In the genomic region with DNA sequence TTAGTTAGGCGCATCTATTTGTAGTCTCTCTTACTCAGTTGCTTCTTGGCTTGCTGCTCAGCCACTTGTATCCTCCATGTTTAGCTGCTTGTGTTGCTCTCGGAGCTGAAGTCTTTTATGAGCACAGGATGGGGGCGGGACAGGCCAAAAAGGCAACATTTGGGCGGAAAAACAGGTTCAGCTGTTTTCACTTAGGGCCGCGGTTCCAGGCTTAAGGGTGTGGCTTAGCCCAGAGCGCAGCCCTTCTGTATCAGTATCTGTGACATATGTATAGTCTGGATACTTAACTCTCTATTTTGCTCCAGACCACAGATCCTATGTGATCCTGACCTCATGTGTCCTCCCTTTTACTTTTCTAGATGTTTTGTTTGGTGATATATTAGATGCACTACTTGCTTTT, we compare ENCODE assay signal across 2 cellular contexts.
TF ChIP-seq lines count a peak whose summit lies in the region.

No MANE protein-coding gene starts in this region.

TF ChIP-seq in GM23338, 12 proteins besides CTCF, POLR2A, EP300 and RAD21 (continues in another document):
- no peak for TF ChIP-seq EZH2 (IDR thresholded peaks at IDR 0.05; ENCODE audit: low read depth, unreplicated experiment)
- TF ChIP-seq ZNF331 (CRISPR knock-in tag; IDR thresholded peaks at IDR 0.05; ENCODE audit: low read depth), result no peak
- TF ChIP-seq, protein P1, sequence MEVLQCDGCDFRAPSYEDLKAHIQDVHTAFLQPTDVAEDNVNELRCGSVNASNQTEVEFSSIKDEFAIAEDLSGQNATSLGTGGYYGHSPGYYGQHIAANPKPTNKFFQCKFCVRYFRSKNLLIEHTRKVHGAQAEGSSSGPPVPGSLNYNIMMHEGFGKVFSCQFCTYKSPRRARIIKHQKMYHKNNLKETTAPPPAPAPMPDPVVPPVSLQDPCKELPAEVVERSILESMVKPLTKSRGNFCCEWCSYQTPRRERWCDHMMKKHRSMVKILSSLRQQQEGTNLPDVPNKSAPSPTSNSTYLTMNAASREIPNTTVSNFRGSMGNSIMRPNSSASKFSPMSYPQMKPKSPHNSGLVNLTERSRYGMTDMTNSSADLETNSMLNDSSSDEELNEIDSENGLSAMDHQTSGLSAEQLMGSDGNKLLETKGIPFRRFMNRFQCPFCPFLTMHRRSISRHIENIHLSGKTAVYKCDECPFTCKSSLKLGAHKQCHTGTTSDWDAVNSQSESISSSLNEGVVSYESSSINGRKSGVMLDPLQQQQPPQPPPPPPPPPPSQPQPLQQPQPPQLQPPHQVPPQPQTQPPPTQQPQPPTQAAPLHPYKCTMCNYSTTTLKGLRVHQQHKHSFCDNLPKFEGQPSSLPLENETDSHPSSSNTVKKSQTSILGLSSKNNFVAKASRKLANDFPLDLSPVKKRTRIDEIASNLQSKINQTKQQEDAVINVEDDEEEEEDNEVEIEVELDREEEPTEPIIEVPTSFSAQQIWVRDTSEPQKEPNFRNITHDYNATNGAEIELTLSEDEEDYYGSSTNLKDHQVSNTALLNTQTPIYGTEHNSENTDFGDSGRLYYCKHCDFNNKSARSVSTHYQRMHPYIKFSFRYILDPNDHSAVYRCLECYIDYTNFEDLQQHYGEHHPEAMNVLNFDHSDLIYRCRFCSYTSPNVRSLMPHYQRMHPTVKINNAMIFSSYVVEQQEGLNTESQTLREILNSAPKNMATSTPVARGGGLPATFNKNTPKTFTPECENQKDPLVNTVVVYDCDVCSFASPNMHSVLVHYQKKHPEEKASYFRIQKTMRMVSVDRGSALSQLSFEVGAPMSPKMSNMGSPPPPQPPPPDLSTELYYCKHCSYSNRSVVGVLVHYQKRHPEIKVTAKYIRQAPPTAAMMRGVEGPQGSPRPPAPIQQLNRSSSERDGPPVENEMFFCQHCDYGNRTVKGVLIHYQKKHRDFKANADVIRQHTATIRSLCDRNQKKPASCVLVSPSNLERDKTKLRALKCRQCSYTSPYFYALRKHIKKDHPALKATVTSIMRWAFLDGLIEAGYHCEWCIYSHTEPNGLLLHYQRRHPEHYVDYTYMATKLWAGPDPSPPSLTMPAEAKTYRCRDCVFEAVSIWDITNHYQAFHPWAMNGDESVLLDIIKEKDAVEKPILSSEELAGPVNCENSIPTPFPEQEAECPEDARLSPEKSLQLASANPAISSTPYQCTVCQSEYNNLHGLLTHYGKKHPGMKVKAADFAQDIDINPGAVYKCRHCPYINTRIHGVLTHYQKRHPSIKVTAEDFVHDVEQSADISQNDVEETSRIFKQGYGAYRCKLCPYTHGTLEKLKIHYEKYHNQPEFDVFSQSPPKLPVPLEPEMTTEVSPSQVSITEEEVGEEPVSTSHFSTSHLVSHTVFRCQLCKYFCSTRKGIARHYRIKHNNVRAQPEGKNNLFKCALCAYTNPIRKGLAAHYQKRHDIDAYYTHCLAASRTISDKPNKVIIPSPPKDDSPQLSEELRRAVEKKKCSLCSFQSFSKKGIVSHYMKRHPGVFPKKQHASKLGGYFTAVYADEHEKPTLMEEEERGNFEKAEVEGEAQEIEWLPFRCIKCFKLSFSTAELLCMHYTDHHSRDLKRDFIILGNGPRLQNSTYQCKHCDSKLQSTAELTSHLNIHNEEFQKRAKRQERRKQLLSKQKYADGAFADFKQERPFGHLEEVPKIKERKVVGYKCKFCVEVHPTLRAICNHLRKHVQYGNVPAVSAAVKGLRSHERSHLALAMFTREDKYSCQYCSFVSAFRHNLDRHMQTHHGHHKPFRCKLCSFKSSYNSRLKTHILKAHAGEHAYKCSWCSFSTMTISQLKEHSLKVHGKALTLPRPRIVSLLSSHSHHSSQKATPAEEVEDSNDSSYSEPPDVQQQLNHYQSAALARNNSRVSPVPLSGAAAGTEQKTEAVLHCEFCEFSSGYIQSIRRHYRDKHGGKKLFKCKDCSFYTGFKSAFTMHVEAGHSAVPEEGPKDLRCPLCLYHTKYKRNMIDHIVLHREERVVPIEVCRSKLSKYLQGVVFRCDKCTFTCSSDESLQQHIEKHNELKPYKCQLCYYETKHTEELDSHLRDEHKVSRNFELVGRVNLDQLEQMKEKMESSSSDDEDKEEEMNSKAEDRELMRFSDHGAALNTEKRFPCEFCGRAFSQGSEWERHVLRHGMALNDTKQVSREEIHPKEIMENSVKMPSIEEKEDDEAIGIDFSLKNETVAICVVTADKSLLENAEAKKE (CRISPR knock-in tag; IDR thresholded peaks at IDR 0.05), result no peak
- TF ChIP-seq CREB1 (CRISPR knock-in tag; IDR thresholded peaks at IDR 0.05; ENCODE audit: low read depth), result no peak
- no peak for TF ChIP-seq EZH2phosphoT487 (IDR thresholded peaks at IDR 0.05; ENCODE audit: unreplicated experiment)
- no peak for TF ChIP-seq NANOG (IDR thresholded peaks at IDR 0.05; ENCODE audit: borderline replicate concordance)
- no peak for TF ChIP-seq STAT1 (IDR thresholded peaks at IDR 0.05; ENCODE audit: unreplicated experiment)
- TF ChIP-seq JUNB (IDR thresholded peaks at IDR 0.05; ENCODE audit: unreplicated experiment), result no peak
- TF ChIP-seq, protein P2, sequence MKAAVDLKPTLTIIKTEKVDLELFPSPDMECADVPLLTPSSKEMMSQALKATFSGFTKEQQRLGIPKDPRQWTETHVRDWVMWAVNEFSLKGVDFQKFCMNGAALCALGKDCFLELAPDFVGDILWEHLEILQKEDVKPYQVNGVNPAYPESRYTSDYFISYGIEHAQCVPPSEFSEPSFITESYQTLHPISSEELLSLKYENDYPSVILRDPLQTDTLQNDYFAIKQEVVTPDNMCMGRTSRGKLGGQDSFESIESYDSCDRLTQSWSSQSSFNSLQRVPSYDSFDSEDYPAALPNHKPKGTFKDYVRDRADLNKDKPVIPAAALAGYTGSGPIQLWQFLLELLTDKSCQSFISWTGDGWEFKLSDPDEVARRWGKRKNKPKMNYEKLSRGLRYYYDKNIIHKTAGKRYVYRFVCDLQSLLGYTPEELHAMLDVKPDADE (IDR thresholded peaks at IDR 0.05), result no peak
- no peak for TF ChIP-seq ZNF114 (CRISPR knock-in tag; IDR thresholded peaks at IDR 0.05)
- no peak for TF ChIP-seq POLR2AphosphoS5 (IDR thresholded peaks at IDR 0.05; ENCODE audit: low read depth)

TF ChIP-seq in K562, 482 proteins besides CTCF, POLR2A, EP300 and RAD21:
- TF ChIP-seq, protein P3, sequence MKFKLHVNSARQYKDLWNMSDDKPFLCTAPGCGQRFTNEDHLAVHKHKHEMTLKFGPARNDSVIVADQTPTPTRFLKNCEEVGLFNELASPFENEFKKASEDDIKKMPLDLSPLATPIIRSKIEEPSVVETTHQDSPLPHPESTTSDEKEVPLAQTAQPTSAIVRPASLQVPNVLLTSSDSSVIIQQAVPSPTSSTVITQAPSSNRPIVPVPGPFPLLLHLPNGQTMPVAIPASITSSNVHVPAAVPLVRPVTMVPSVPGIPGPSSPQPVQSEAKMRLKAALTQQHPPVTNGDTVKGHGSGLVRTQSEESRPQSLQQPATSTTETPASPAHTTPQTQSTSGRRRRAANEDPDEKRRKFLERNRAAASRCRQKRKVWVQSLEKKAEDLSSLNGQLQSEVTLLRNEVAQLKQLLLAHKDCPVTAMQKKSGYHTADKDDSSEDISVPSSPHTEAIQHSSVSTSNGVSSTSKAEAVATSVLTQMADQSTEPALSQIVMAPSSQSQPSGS (CRISPR knock-in tag; IDR thresholded peaks at IDR 0.05), result no peak
- TF ChIP-seq ZNF778 (CRISPR knock-in tag; IDR thresholded peaks at IDR 0.05) (no peak), CHCHD3 (CRISPR knock-in tag; IDR thresholded peaks at IDR 0.05) (no peak), RB1 (IDR thresholded peaks at IDR 0.05; ENCODE audit: low read depth) (no peak), ZFP36 (IDR thresholded peaks at IDR 0.05; ENCODE audit: low read depth, low read length, partially characterized antibody) (no peak), ZNF232 (CRISPR knock-in tag; IDR thresholded peaks at IDR 0.05) (no peak), DIDO1 (tag; IDR thresholded peaks at IDR 0.05; ENCODE audit: low read depth) (no peak), MED1 (CRISPR knock-in tag; IDR thresholded peaks at IDR 0.05; ENCODE audit: borderline replicate concordance) (no peak), DACH1 (IDR thresholded peaks at IDR 0.05; ENCODE audit: partially characterized antibody) (no peak), FIP1L1 (IDR thresholded peaks at IDR 0.05; ENCODE audit: low read depth, low read length, poor library complexity, severe bottlenecking) (no peak), CTBP1 (IDR thresholded peaks at IDR 0.05; ENCODE audit: borderline replicate concordance) (no peak), ZNF146 (CRISPR knock-in tag; IDR thresholded peaks at IDR 0.05; ENCODE audit: unreplicated experiment) (no peak), STAG1 (CRISPR knock-in tag; IDR thresholded peaks at IDR 0.05; ENCODE audit: borderline replicate concordance) (no peak), PHF8 (IDR thresholded peaks at IDR 0.05; ENCODE audit: borderline replicate concordance, low read length) (no peak)
- TF ChIP-seq, protein P4, sequence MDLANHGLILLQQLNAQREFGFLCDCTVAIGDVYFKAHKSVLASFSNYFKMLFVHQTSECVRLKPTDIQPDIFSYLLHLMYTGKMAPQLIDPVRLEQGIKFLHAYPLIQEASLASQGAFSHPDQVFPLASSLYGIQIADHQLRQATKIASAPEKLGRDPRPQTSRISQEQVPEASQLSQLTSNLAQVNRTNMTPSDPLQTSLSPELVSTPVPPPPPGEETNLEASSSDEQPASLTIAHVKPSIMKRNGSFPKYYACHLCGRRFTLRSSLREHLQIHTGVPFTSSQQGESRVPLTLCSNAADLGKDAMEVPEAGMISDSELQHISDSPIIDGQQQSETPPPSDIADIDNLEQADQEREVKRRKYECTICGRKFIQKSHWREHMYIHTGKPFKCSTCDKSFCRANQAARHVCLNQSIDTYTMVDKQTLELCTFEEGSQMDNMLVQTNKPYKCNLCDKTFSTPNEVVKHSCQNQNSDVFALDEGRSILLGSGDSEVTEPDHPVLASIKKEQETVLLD (IDR thresholded peaks at IDR 0.05), result no peak
- TF ChIP-seq, protein P5, sequence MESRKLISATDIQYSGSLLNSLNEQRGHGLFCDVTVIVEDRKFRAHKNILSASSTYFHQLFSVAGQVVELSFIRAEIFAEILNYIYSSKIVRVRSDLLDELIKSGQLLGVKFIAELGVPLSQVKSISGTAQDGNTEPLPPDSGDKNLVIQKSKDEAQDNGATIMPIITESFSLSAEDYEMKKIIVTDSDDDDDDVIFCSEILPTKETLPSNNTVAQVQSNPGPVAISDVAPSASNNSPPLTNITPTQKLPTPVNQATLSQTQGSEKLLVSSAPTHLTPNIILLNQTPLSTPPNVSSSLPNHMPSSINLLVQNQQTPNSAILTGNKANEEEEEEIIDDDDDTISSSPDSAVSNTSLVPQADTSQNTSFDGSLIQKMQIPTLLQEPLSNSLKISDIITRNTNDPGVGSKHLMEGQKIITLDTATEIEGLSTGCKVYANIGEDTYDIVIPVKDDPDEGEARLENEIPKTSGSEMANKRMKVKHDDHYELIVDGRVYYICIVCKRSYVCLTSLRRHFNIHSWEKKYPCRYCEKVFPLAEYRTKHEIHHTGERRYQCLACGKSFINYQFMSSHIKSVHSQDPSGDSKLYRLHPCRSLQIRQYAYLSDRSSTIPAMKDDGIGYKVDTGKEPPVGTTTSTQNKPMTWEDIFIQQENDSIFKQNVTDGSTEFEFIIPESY (CRISPR knock-in tag; IDR thresholded peaks at IDR 0.05), result no peak
- TF ChIP-seq, protein P6, sequence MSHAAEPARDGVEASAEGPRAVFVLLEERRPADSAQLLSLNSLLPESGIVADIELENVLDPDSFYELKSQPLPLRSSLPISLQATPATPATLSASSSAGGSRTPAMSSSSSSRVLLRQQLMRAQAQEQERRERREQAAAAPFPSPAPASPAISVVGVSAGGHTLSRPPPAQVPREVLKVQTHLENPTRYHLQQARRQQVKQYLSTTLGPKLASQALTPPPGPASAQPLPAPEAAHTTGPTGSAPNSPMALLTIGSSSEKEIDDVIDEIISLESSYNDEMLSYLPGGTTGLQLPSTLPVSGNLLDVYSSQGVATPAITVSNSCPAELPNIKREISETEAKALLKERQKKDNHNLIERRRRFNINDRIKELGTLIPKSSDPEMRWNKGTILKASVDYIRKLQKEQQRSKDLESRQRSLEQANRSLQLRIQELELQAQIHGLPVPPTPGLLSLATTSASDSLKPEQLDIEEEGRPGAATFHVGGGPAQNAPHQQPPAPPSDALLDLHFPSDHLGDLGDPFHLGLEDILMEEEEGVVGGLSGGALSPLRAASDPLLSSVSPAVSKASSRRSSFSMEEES (CRISPR knock-in tag; IDR thresholded peaks at IDR 0.05), result no peak
